ENCODE assay signal across 17 cellular contexts in the genomic region with DNA sequence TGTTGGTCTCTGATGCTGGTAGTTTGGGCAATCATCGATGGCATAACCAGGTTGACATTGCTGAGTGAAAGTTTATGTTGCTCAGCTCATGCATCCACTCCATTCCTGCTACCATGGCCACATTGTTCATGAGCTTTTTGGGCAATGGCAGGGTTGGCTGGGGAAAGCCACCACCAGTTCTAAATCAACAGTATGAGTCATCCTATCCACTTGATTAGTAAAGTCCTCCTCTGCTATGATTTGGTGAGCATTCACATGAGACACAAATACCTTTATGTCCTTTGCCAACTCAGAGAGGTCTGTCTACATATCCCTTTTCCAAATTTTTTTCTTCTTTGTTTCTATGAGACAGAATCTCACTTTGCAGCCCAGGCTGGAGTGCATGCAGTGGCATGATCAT.
"Had no signal": no experiment of that assay in that cellular context is flagged by ENCODE, and none has a peak within 500 bp of the region (broad histone marks: within the 10 kb centered on the region; RNA-seq: fewer than 3 reads in every experiment).

No MANE protein-coding gene starts in this region.

- H3K4me3 ChIP-seq: colonic mucosa, lung, spleen, tibial artery, upper lobe of left lung, uterus had no signal

- ATAC-seq: left ventricle myocardium superior; stimulated activated memory B cell treated with anti-CD40 and anti-IgM and Interleukin-4, amounts not matched to agents 10 μg/mL and 1 μg/mL and 100 μg/mL, for 72 hours had no signal

- DNase-seq: colonic mucosa; effector CD4-positive, alpha-beta T cell; endodermal cell; immature natural killer cell; left ventricle myocardium superior; mesenchymal stem cell; midbrain; spleen; stimulated activated CD4-positive, alpha-beta T cell treated with anti-CD3 and anti-CD28 coated beads, Interleukin-15, amount 100 ng/mL, for 24 hours; stimulated activated CD4-positive, alpha-beta T cell treated with anti-CD3 and anti-CD28 coated beads, Interleukin-1b, Interleukin-23, amount 100 ng/mL, for 48 hours; stimulated activated CD4-positive, alpha-beta T cell treated with anti-CD3 and anti-CD28 coated beads, Interleukin-4, amount 100 ng/mL, for 24 hours; tibial artery; upper lobe of left lung; uterus had no signal

- FAIRE-seq: endothelial cell of umbilical vein had no signal

- H3K36me3 ChIP-seq: colonic mucosa, spleen, tibial artery, upper lobe of left lung, uterus had no signal

- H3K27me3 ChIP-seq: colonic mucosa, spleen, tibial artery, upper lobe of left lung, uterus had no signal
